Comparison of ENCODE assay signal across 11 cellular contexts in the genomic region with DNA sequence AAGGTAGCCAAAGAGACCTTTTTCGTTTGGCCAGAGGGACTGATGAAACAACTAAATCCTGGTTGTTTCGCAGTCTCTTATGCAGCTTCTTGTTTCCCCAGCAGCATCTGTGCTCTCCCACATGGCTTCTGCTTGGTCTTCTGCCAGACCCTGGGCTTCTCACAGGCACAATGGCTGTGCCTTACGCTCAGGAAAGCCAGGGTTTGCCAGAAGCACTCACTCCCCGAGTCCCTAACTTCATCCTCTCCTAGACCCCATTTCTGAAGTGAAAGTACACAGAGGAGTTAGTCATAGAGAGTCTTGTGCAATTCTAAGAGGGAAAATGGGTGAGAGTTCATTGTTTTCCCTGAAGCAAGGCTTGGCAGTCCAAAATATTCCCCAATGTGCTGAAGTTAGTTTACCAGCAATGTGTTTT.
DNase-seq lines count a peak whose midpoint lies in the region; ATAC-seq and TF ChIP-seq lines count a peak whose summit lies in the region.
"Had no signal": no experiment of that assay in that cellular context is flagged by ENCODE, and none has a peak within 500 bp of the region (broad histone marks: within the 10 kb centered on the region; RNA-seq: fewer than 3 reads in every experiment).

No MANE protein-coding gene starts in this region.

- intact Hi-C loops in esophagus squamous epithelium (cut with DNase I): no loop called here

- H3K36me3 ChIP-seq in esophagus squamous epithelium: no peaks in the 10 kb centered on the region

- H3K4me1 Mint-ChIP-seq in activated T-cell treated with anti-CD3 and anti-CD28 coated beads, Interleukin-2, amount 50 U/mL, for 72 hours (ENCODE audit: low read depth): no peaks in the 10 kb centered on the region

- TF ChIP-seq POLR2A in esophagus squamous epithelium (IDR thresholded peaks at IDR 0.05): no peak

- H3K4me1 ChIP-seq in esophagus squamous epithelium: peaks cover 0 to 10% (median 9%) of the 10 kb centered on the region in 3 donors

- no peaks in the 10 kb centered on the region for H3K27me3 ChIP-seq in esophagus squamous epithelium

- TF ChIP-seq CTCF in esophagus squamous epithelium (IDR thresholded peaks at IDR 0.05): no peak

- H3K36me3 Mint-ChIP-seq in activated T-cell treated with anti-CD3 and anti-CD28 coated beads, Interleukin-2, amount 50 U/mL, for 72 hours (ENCODE audit: insufficient read depth in 2 of 2): no peaks in the 10 kb centered on the region
- H3K36me3 Mint-ChIP-seq: CD8-positive, alpha-beta T cell had no signal

- H3K4me3 Mint-ChIP-seq in activated T-cell treated with anti-CD3 and anti-CD28 coated beads, Interleukin-2, amount 50 U/mL, for 72 hours: no peak overlapping the region
- H3K4me3 Mint-ChIP-seq: CD8-positive, alpha-beta T cell had no signal

- H3K9me3 Mint-ChIP-seq in activated T-cell treated with anti-CD3 and anti-CD28 coated beads, Interleukin-2, amount 50 U/mL, for 72 hours: no peaks in the 10 kb centered on the region
- H3K9me3 Mint-ChIP-seq: CD8-positive, alpha-beta T cell had no signal

- DNase-seq in AG08395 (ENCODE audit: low spot score) (peak; percentile 75), NCI-H446 treated with DMSO at 0.1 percent for 48 hours (lab: John Stamatoyannopoulos, UW) (peak; percentile 27), esophagus squamous epithelium (lab: John Stamatoyannopoulos, UW) (no peak), non-pigmented ciliary epithelial cell (ENCODE audit: low read depth) (peak; percentile 14)
- no peak for DNase-seq in activated T-cell treated with anti-CD3 and anti-CD28 coated beads, Interleukin-2, amount 50 U/mL, for 48 hours
- no peak for DNase-seq in stimulated activated CD4-positive, alpha-beta T cell treated with anti-CD3 and anti-CD28 coated beads, Interleukin-2, amount 100 ng/mL, for 48 hours
- no peak for DNase-seq in activated T-cell treated with anti-CD3 and anti-CD28 coated beads, Interleukin-2, amount 50 U/mL, for 72 hours
- DNase-seq: activated CD8-positive, alpha-beta memory T cell treated with anti-CD3 and anti-CD28 coated beads, Interleukin-2, amount 50 U/mL, for 4 hours; CD8-positive, alpha-beta T cell; kidney glomerular epithelial cell had no signal

- H3K4me3 ChIP-seq in esophagus squamous epithelium: peak overlapping the region in 1 of 4 donors; percentile 40

- no peak overlapping the region for H3K27ac Mint-ChIP-seq in activated T-cell treated with anti-CD3 and anti-CD28 coated beads, Interleukin-2, amount 50 U/mL, for 72 hours
- H3K27ac Mint-ChIP-seq: CD8-positive, alpha-beta T cell had no signal

- peak overlapping the region; percentile 40 to 89 (median 55) for H3K27ac ChIP-seq in esophagus squamous epithelium

- no peaks in the 10 kb centered on the region for H3K9me3 ChIP-seq in esophagus squamous epithelium

- ATAC-seq in activated T-cell treated with anti-CD3 and anti-CD28 coated beads, Interleukin-2, amount 50 U/mL, for 72 hours (replicated peaks in 1 of 2): no peak
- no peak for ATAC-seq in GM19351 (IDR thresholded peaks at IDR 0.05; ENCODE audit: unreplicated experiment)
- ATAC-seq: CD8-positive, alpha-beta T cell had no signal

- H3K27me3 Mint-ChIP-seq in activated T-cell treated with anti-CD3 and anti-CD28 coated beads, Interleukin-2, amount 50 U/mL, for 72 hours (ENCODE audit: low read depth): peaks cover 4% of the 10 kb centered on the region

- 51 to 72% methylated on average over 4 of the region's 4 CpGs for whole genome bisulfite sequencing in esophagus squamous epithelium, 2 donors

Comparison
In these comparisons a context has a peak if more than half of its experiments do, and no peak if none do; other contexts are left out.
1. DNase-seq: peak in AG08395 (single experiment), NCI-H446 treated with DMSO at 0.1 percent for 48 hours (single experiment) and non-pigmented ciliary epithelial cell (single experiment); none in esophagus squamous epithelium (single experiment), activated T-cell treated with anti-CD3 and anti-CD28 coated beads, Interleukin-2, amount 50 U/mL, for 48 hours (0 of 2), stimulated activated CD4-positive, alpha-beta T cell treated with anti-CD3 and anti-CD28 coated beads, Interleukin-2, amount 100 ng/mL, for 48 hours (0 of 2) and activated T-cell treated with anti-CD3 and anti-CD28 coated beads, Interleukin-2, amount 50 U/mL, for 72 hours (0 of 2).